ENCODE assay signal across 8 cellular contexts in genomic region chr4:2843023-2843908, GRCh38. TPM values are rescaled to one million over a fixed set of nuclear protein-coding genes. Genes with fewer than 3 reads are reported as not detected.
DNase-seq lines count a peak whose midpoint lies in the region; ATAC-seq and TF ChIP-seq lines count a peak whose summit lies in the region.

Gene ADD1 (plus strand): TSS chr4:2843844. CDS start chr4:2875916, 32,072 bp downstream.

- peak; percentile 95 for DNase-seq in Daoy (ENCODE audit: low read depth)
- peak; percentile 85 for DNase-seq in KG1 (lab: John Stamatoyannopoulos, UW)
- peak; percentile 86 for DNase-seq in RWPE2 (ENCODE audit: low spot score)
- DNase-seq in activated gamma-delta T cell (lab: John Stamatoyannopoulos, UW): peak; percentile 93
- peak; percentile 95 for DNase-seq in fibroblast of villous mesenchyme (ENCODE audit: low read depth)
- DNase-seq in neural crest cell (ENCODE audit: low read depth, low spot score): peak; percentile 99
- DNase-seq in stomach: peak; percentile 93

- H3K27me3 ChIP-seq in RWPE2 (ENCODE audit: insufficient read depth, poor library complexity, severe bottlenecking) (no peaks in the 10 kb centered on the region), stomach (no peaks in the 10 kb centered on the region)

- H3K4me1 ChIP-seq in RWPE2 (ENCODE audit: insufficient read depth, poor library complexity, severe bottlenecking) (peaks cover 9% of the 10 kb centered on the region), stomach (peaks cover 35 to 56% (median 45%) of the 10 kb centered on the region in 4 donors)

- 0 to 2% (median 1%) methylated on average over 21 to 66 of the region's 66 CpGs for WGBS in stomach, 5 donors

- TF ChIP-seq EP300 in stomach (IDR thresholded peaks at IDR 0.05): no peak

- no peak for TF ChIP-seq CTCF in RWPE2 (IDR thresholded peaks at IDR 0.05; ENCODE audit: poor library complexity, severe bottlenecking)
- no peak for TF ChIP-seq CTCF in fibroblast of villous mesenchyme (IDR thresholded peaks at IDR 0.05; ENCODE audit: insufficient read depth, low read depth, low read length)
- no peak for TF ChIP-seq CTCF in neural crest cell (conservative IDR thresholded peaks at IDR 0.05)
- TF ChIP-seq CTCF in stomach (IDR thresholded peaks at IDR 0.05): no peak

- TF ChIP-seq POLR2A in stomach (IDR thresholded peaks at IDR 0.05): peak in 2 of 4 donors; percentile 45 to 58

- peaks cover 6% of the 10 kb centered on the region for H3K36me3 Mint-ChIP-seq in neural crest cell (ENCODE audit: low read depth)

- H3K4me1 Mint-ChIP-seq in neural crest cell: peaks cover 34% of the 10 kb centered on the region

- peak within 1 kb of the TSS; percentile 80 for H3K27ac Mint-ChIP-seq in neural crest cell (ENCODE audit: unreplicated experiment)

- H3K4me3 ChIP-seq in RWPE2 (ENCODE audit: severe bottlenecking) (peak within 1 kb of the TSS; percentile 86), fibroblast of villous mesenchyme (ENCODE audit: low read depth, low read length) (peak within 1 kb of the TSS; percentile 88), stomach (peak within 1 kb of the TSS; percentile 68 to 88 (median 74))

- H3K9me3 ChIP-seq in RWPE2 (ENCODE audit: severe bottlenecking) (no peaks in the 10 kb centered on the region), stomach (no peaks in the 10 kb centered on the region)

- H3K27ac ChIP-seq in RWPE2 (ENCODE audit: poor library complexity, severe bottlenecking) (peak within 1 kb of the TSS; percentile 50), stomach (peak within 1 kb of the TSS; percentile 91 to 95 (median 93))

- no peaks in the 10 kb centered on the region for H3K36me3 ChIP-seq in RWPE2 (ENCODE audit: low read depth)
- H3K36me3 ChIP-seq in stomach: no peaks in the 10 kb centered on the region

- intact Hi-C loops in stomach (cut with DNase I; ENCODE audit: low total_unique reads): no loop called here

- ATAC-seq in GM21723 (IDR thresholded peaks at IDR 0.05; ENCODE audit: unreplicated experiment) (peak; percentile 79), RWPE2 (ENCODE audit: low read depth) (peak; percentile 90)

- peak within 1 kb of the TSS; percentile 90 for H3K4me3 Mint-ChIP-seq in neural crest cell

- no peaks in the 10 kb centered on the region for H3K27me3 Mint-ChIP-seq in neural crest cell (ENCODE audit: low read depth)

- peaks cover 6% of the 10 kb centered on the region for H3K9me3 Mint-ChIP-seq in neural crest cell

RNA-seq across cellular contexts. Expression of gene ADD1, which starts in this region (rescaled TPM):
- 101 and 111 TPM in 2 replicates for total RNA-seq in Daoy (2014; rRNA removed; shearing (Covaris generic))
- total RNA-seq in fibroblast of villous mesenchyme: 212 and 235 TPM in 2 replicates
- 230 and 236 TPM in 2 replicates for total RNA-seq in neural crest cell
- 1,000 to 10,000 TPM in 1 of 5 donors, 100 to 1,000 TPM in 4; 162 to 1,174 (median 290) TPM for total RNA-seq in stomach
- 100 to 1,000 TPM; 103 to 197 (median 127) TPM for polyA plus RNA-seq in stomach

Comparison
In these comparisons a context has a peak if more than half of its experiments do, and no peak if none do; other contexts are left out.
1. Peak in every context shown above with its lines: DNase-seq, ATAC-seq, H3K4me3 ChIP-seq and H3K27ac ChIP-seq.